Comparison of ENCODE assay signal across 8 cellular contexts in genomic region chr19:55257461-55258411, GRCh38. TPM values are rescaled to one million over a fixed set of nuclear protein-coding genes. Genes with fewer than 3 reads are reported as not detected.
DNase-seq lines count a peak whose midpoint lies in the region; ATAC-seq, FAIRE-seq and TF ChIP-seq lines count a peak whose summit lies in the region.

No MANE protein-coding gene starts in this region.

- FAIRE-seq in GM18507 (lab: Jason Lieb, UNC): peak; percentile 44

- ATAC-seq in HG02885 (IDR thresholded peaks at IDR 0.05; ENCODE audit: poor library complexity, unreplicated experiment): no peak
- no peak for ATAC-seq in HG03280 (IDR thresholded peaks at IDR 0.05; ENCODE audit: unreplicated experiment)

- peak overlapping the region; percentile 75 for H3K9ac ChIP-seq in muscle layer of colon (ENCODE audit: low read length)

- H3K27ac ChIP-seq in A673 (ENCODE audit: low read depth, low read length, poor library complexity, severe bottlenecking) (peak overlapping the region; percentile 93), RWPE1 (peak overlapping the region; percentile 99), muscle layer of colon (ENCODE audit: low read depth, low read length) (peak overlapping the region; percentile 49), urinary bladder (ENCODE audit: low read depth) (no peak overlapping the region)

- BruUV-seq in A673 (replicated peaks; lab: Mats Ljungman, UMichigan): no TSS peak

- CTCF ChIA-PET in A673 (lab: Charles Lee) (no interaction called here), RWPE1 (lab: Yijun Ruan, JAX) (interaction anchor here (0.7 to 0.9 kb wide), 2 partner anchors 94 to 126 kb away, joined by 3 read pairs; partner anchors contain the start of gene TMEM238)

- H3K27me3 ChIP-seq in A673 (replicated peaks; ENCODE audit: insufficient read depth, low read depth, low read length, poor library complexity) (no peaks in the 10 kb centered on the region), muscle layer of colon (ENCODE audit: control insufficient read depth in 1 of 2, insufficient read depth in 2 of 2, low read length in 2 of 2) (no peaks in the 10 kb centered on the region)

- 3% methylated on average over 49 of the region's 49 CpGs for WGBS in urinary bladder

- H3K4me1 ChIP-seq in A673 (ENCODE audit: insufficient read depth, low read length, poor library complexity, severe bottlenecking): peaks cover 23% of the 10 kb centered on the region
- peaks cover 44% of the 10 kb centered on the region for H3K4me1 ChIP-seq in muscle layer of colon (ENCODE audit: insufficient read depth, low read length)
- peaks cover 4% of the 10 kb centered on the region for H3K4me1 ChIP-seq in urinary bladder (ENCODE audit: insufficient read depth)

- H3K4me3 ChIP-seq in A673 (ENCODE audit: low read depth, low read length, poor library complexity, severe bottlenecking): peak overlapping the region; percentile 98
- H3K4me3 ChIP-seq in muscle layer of colon (ENCODE audit: low read depth in 1 of 2, low read length in 2 of 2): peak overlapping the region; percentile 75 to 88
- H3K4me3 ChIP-seq in urinary bladder (ENCODE audit: low read depth, low read length): peak overlapping the region; percentile 97

- TF ChIP-seq CTCF in A673 (conservative IDR thresholded peaks at IDR 0.05; ENCODE audit: low read depth, low read length) (no peak), RWPE1 (conservative IDR thresholded peaks at IDR 0.05; ENCODE audit: low read depth) (no peak)

- POLR2A ChIA-PET in A673 (lab: Charles Lee; ENCODE audit: low non-redundant PET) (no interaction called here), RWPE1 (lab: Yijun Ruan, JAX; ENCODE audit: low non-redundant PET) (interaction anchor here (0.6 kb wide), 1 partner anchor 14 kb away, joined by 3 read pairs; no protein-coding TSS in a partner anchor)

- intact Hi-C loops in A673 (cut with micrococcal nuclease; ENCODE audit: unreplicated experiment): no loop called here

- H3K9me3 ChIP-seq in A673 (ENCODE audit: low read depth, low read length, poor library complexity, severe bottlenecking): no peaks in the 10 kb centered on the region
- H3K9me3 ChIP-seq in muscle layer of colon (ENCODE audit: low read length): no peaks in the 10 kb centered on the region

- peaks cover 7% of the 10 kb centered on the region for H3K36me3 ChIP-seq in A673 (ENCODE audit: insufficient read depth, low read length, poor library complexity, severe bottlenecking)
- H3K36me3 ChIP-seq in muscle layer of colon (ENCODE audit: insufficient read depth, low read length): no peaks in the 10 kb centered on the region
- H3K36me3 ChIP-seq in urinary bladder (ENCODE audit: insufficient read depth): no peaks in the 10 kb centered on the region

- no peak for DNase-seq in A673 (ENCODE audit: low spot score)
- no peak for DNase-seq in GM18507 (ENCODE audit: extremely low spot score, insufficient read length, low read depth)
- peak; percentile 50 for DNase-seq in RWPE1 (ENCODE audit: low spot score)
- DNase-seq in dermis blood vessel endothelial cell: peak; percentile 36

RNA-seq across cellular contexts. Expression of gene PPP6R1, which starts 1.1 kb away (rescaled TPM):
- 103 and 108 TPM in 2 replicates for total RNA-seq in A673 (2021)
- 23.8 and 54.5 TPM in 2 replicates for total RNA-seq in dermis blood vessel endothelial cell
- 14.5 TPM for total RNA-seq in urinary bladder
- 43.1 TPM for polyA plus RNA-seq in urinary bladder

RNA-seq across cellular contexts. Expression of gene HSPBP1, which starts 22.2 kb away (rescaled TPM):
- total RNA-seq in A673 (2021) (80.3 and 83.4 TPM in 2 replicates), dermis blood vessel endothelial cell (23.5 and 41.4 TPM in 2 replicates), urinary bladder (6.5 TPM)
- polyA plus RNA-seq in urinary bladder: 56.3 TPM

RNA-seq across cellular contexts. Expression of gene BRSK1, which starts 26.1 kb away (rescaled TPM):
- total RNA-seq in A673 (2021) (30.5 and 36.8 TPM in 2 replicates), dermis blood vessel endothelial cell (0.79 and 2.2 TPM in 2 replicates), urinary bladder (9.7 TPM)
- polyA plus RNA-seq in urinary bladder: 8.8 TPM

RNA-seq across cellular contexts. Expression of gene TMEM86B, which starts 29.2 kb away (rescaled TPM):
- total RNA-seq in A673 (2021) (4.8 and 6.1 TPM in 2 replicates), dermis blood vessel endothelial cell (1.0 and 1.1 TPM in 2 replicates), urinary bladder (0.79 TPM)
- polyA plus RNA-seq in urinary bladder: 4.5 TPM

RNA-seq across cellular contexts. Expression of gene PTPRH, which starts 48.4 kb away (rescaled TPM):
- 0.17 and 0.55 TPM in 2 replicates for total RNA-seq in A673 (2021)
- total RNA-seq in dermis blood vessel endothelial cell: 0.17 and 0.19 TPM in 2 replicates
- 3.6 TPM for total RNA-seq in urinary bladder
- 1.6 TPM for polyA plus RNA-seq in urinary bladder

Comparison
In these comparisons a context has a peak if more than half of its experiments do, and no peak if none do; other contexts are left out.
1. DNase-seq: peak in RWPE1 (single experiment) and dermis blood vessel endothelial cell (single experiment); none in A673 (single experiment) and GM18507 (single experiment).
2. Peak in every context shown above with its lines, with median percentiles within 50 percentile points of each other: H3K4me3 ChIP-seq.